In the genomic region with DNA sequence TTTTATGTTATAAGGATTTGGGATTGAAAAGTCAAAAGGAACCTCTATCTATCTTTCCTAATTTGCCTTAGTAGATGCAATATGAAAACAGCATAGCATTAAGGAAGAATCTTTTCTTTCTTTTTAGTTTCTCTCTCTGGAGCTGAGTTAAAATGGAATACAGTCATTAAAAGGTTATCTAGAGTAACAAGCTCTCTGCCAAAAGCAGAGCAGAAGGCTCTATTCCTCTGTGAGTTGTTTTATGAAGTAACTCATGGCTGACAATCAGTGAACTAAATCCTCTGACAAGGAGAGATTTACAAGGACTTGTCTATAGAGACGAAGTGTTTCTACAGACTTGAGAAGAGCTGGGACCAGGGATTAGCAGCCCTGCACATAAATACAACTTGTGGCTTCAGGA, we compare ENCODE assay signal across 24 cellular contexts.
"Had no signal": no experiment of that assay in that cellular context is flagged by ENCODE, and none has a peak within 500 bp of the region (broad histone marks: within the 10 kb centered on the region; RNA-seq: fewer than 3 reads in every experiment).

No MANE protein-coding gene starts in this region.

- H3K27ac ChIP-seq: coronary artery, gastroesophageal sphincter, left lung, right lobe of liver, spleen, testis, tibial nerve, upper lobe of right lung, vagina had no signal

- H3K9me3 ChIP-seq: gastroesophageal sphincter, ovary, right lobe of liver, spleen, testis, upper lobe of right lung, vagina had no signal

- DNase-seq: effector CD4-positive, alpha-beta T cell; foreskin fibroblast; glutamatergic neuron; islet precursor cell; left lung; mesendoderm; naive thymus-derived CD4-positive, alpha-beta T cell; nucleus accumbens; ovary; right lobe of liver; spleen; stimulated activated CD4-positive, alpha-beta T cell treated with anti-CD3 and anti-CD28 coated beads, Interleukin-15, amount 100 ng/mL, for 24 hours; stimulated activated CD4-positive, alpha-beta T cell treated with anti-CD3 and anti-CD28 coated beads, Interleukin-2, amount 100 ng/mL, for 24 hours; stimulated activated CD4-positive, alpha-beta T cell treated with anti-CD3 and anti-CD28 coated beads, Interleukin-4, amount 100 ng/mL, for 4 hours; stimulated activated naive B cell treated with anti-CD40 and anti-IgM and Interleukin-4, amounts not matched to agents 10 μg/mL and 1 μg/mL and 100 μg/mL, for 72 hours; stimulated activated naive CD8-positive, alpha-beta T cell treated with anti-CD3 and anti-CD28 coated beads, Interleukin-15, amount 100 ng/mL, for 72 hours; testis; upper lobe of right lung had no signal

- H3K4me1 ChIP-seq: left lung, right lobe of liver, spleen, testis, upper lobe of right lung, vagina had no signal

- ATAC-seq: esophagus mucosa; gastroesophageal sphincter; left lung; naive thymus-derived CD4-positive, alpha-beta T cell; right lobe of liver; stimulated activated naive B cell treated with anti-CD40 and anti-IgM and Interleukin-4, amounts not matched to agents 10 μg/mL and 1 μg/mL and 100 μg/mL, for 72 hours; stimulated activated naive CD8-positive, alpha-beta T cell treated with anti-CD3 and anti-CD28 coated beads, Interleukin-15, amount 100 ng/mL, for 72 hours; upper lobe of right lung had no signal

- H3K4me3 ChIP-seq: coronary artery, gastroesophageal sphincter, left lung, lung, ovary, right lobe of liver, spleen, testis, tibial nerve, upper lobe of right lung, vagina had no signal

- H3K27me3 ChIP-seq: gastroesophageal sphincter, left lung, ovary, right lobe of liver, testis, upper lobe of right lung, vagina had no signal

- H3K36me3 ChIP-seq: gastroesophageal sphincter, left lung, ovary, right lobe of liver, spleen, tibial nerve, upper lobe of right lung, vagina had no signal
